In genomic region chr14:65222434-65222833, GRCh38 we compare ENCODE assay signal across 8 cellular contexts.
DNase-seq lines count a peak whose midpoint lies in the region; ATAC-seq and TF ChIP-seq lines count a peak whose summit lies in the region.

No MANE protein-coding gene starts in this region.

- no peak overlapping the region for H3K4me3 Mint-ChIP-seq in activated T-helper 2 cell treated with anti-CD3 and anti-CD28 coated beads, Interferon-gamma antibody, Interleukin-2, Interleukin-4, amounts not matched to agents 10 μg/mL and 5 μg/mL and 100 μg/mL, durations not matched to agents 14 hours and 24 hours and 36 hours (ENCODE audit: low read depth)

- H3K27ac ChIP-seq in OCI-LY1 (ENCODE audit: low read depth, low read length, poor library complexity, severe bottlenecking) (peak overlapping the region; percentile 31), parathyroid adenoma (no peak overlapping the region)

- H2AFZ ChIP-seq in OCI-LY1 (ENCODE audit: low read length), result no peak overlapping the region
- H2AFZ ChIP-seq in parathyroid adenoma, result peak overlapping the region; percentile 80

- peak overlapping the region; percentile 24 for H3K27ac Mint-ChIP-seq in activated T-helper 2 cell treated with anti-CD3 and anti-CD28 coated beads, Interferon-gamma antibody, Interleukin-2, Interleukin-4, amounts not matched to agents 10 μg/mL and 5 μg/mL and 100 μg/mL, durations not matched to agents 14 hours and 24 hours and 36 hours

- H3K27me3 Mint-ChIP-seq in activated T-helper 2 cell treated with anti-CD3 and anti-CD28 coated beads, Interferon-gamma antibody, Interleukin-2, Interleukin-4, amounts not matched to agents 10 μg/mL and 5 μg/mL and 100 μg/mL, durations not matched to agents 14 hours and 24 hours and 36 hours (ENCODE audit: low read depth), result no peaks in the 10 kb centered on the region

- H4K20me1 ChIP-seq in OCI-LY1 (ENCODE audit: insufficient read depth, low read length), result no peaks in the 10 kb centered on the region

- H3K9me3 ChIP-seq in OCI-LY1 (ENCODE audit: low read length), result no peaks in the 10 kb centered on the region
- H3K9me3 ChIP-seq in parathyroid adenoma (ENCODE audit: control insufficient read depth, low read length), result no peaks in the 10 kb centered on the region

- no peaks in the 10 kb centered on the region for H3F3A ChIP-seq in OCI-LY1 (ENCODE audit: insufficient read depth, low read length)

- H3K9me2 ChIP-seq in OCI-LY1 (ENCODE audit: low read depth, low read length), result no peaks in the 10 kb centered on the region

- peaks cover 38% of the 10 kb centered on the region for H3K4me1 ChIP-seq in OCI-LY1 (ENCODE audit: insufficient read depth, low read length, severe bottlenecking)
- peaks cover 6% of the 10 kb centered on the region for H3K4me1 ChIP-seq in parathyroid adenoma

- no peaks in the 10 kb centered on the region for H3K9me3 Mint-ChIP-seq in activated T-helper 2 cell treated with anti-CD3 and anti-CD28 coated beads, Interferon-gamma antibody, Interleukin-2, Interleukin-4, amounts not matched to agents 10 μg/mL and 5 μg/mL and 100 μg/mL, durations not matched to agents 14 hours and 24 hours and 36 hours

- ATAC-seq in HG02678 (IDR thresholded peaks at IDR 0.05; ENCODE audit: unreplicated experiment), result peak; percentile 56
- no peak for ATAC-seq in GM21723 (IDR thresholded peaks at IDR 0.05; ENCODE audit: unreplicated experiment)
- no peak for ATAC-seq in omental fat pad (ENCODE audit: low FRiP score)

- no peak overlapping the region for H3K9ac ChIP-seq in OCI-LY1 (ENCODE audit: low read length)
- H3K9ac ChIP-seq in parathyroid adenoma, result no peak overlapping the region

- TF ChIP-seq CTCF in OCI-LY1 (IDR thresholded peaks at IDR 0.05; ENCODE audit: low read length), result peak; percentile 96
- TF ChIP-seq CTCF in foreskin fibroblast (IDR thresholded peaks at IDR 0.05; ENCODE audit: low read depth, low read length), result peak; percentile 77
- TF ChIP-seq CTCF in parathyroid adenoma (IDR thresholded peaks at IDR 0.05), result peak; percentile 86
- TF ChIP-seq CTCF in omental fat pad (IDR thresholded peaks at IDR 0.05), result no peak

- H3K27me3 ChIP-seq in OCI-LY1 (ENCODE audit: insufficient read depth, low read length) (no peaks in the 10 kb centered on the region), parathyroid adenoma (ENCODE audit: control insufficient read depth, insufficient read depth, low read length) (no peaks in the 10 kb centered on the region)

- H3K79me2 ChIP-seq in OCI-LY1 (ENCODE audit: insufficient read depth, low read length) (no peaks in the 10 kb centered on the region), parathyroid adenoma (no peaks in the 10 kb centered on the region)

- DNase-seq in Daoy (ENCODE audit: low read depth), result peak; percentile 73
- peak; percentile 35 for DNase-seq in activated T-helper 2 cell treated with anti-CD3 and anti-CD28 coated beads, Interferon-gamma antibody, Interleukin-2, Interleukin-4, amounts not matched to agents 10 μg/mL and 5 μg/mL and 100 μg/mL, durations not matched to agents 14 hours and 24 hours and 36 hours (ENCODE audit: low spot score)
- peak; percentile 57 to 81 for DNase-seq in foreskin fibroblast
- DNase-seq in omental fat pad (ENCODE audit: low spot score), result no peak

- H3K4me2 ChIP-seq in OCI-LY1 (ENCODE audit: low read length), result no peak overlapping the region
- H3K4me2 ChIP-seq in parathyroid adenoma (ENCODE audit: low read length), result no peak overlapping the region

- peaks cover 6% of the 10 kb centered on the region for H3K36me3 Mint-ChIP-seq in activated T-helper 2 cell treated with anti-CD3 and anti-CD28 coated beads, Interferon-gamma antibody, Interleukin-2, Interleukin-4, amounts not matched to agents 10 μg/mL and 5 μg/mL and 100 μg/mL, durations not matched to agents 14 hours and 24 hours and 36 hours (ENCODE audit: low read depth)

- intact Hi-C loops in activated T-helper 2 cell treated with anti-CD3 and anti-CD28 coated beads, Interferon-gamma antibody, Interleukin-2, Interleukin-4, amounts not matched to agents 10 μg/mL and 5 μg/mL and 100 μg/mL, durations not matched to agents 14 hours and 24 hours and 36 hours (cut with micrococcal nuclease), result loop anchor here (1.0 to 10.0 kb wide), 6 partner anchors 11 to 602 kb away; no protein-coding TSS in a partner anchor

- peaks cover 34% of the 10 kb centered on the region for H3K4me1 Mint-ChIP-seq in activated T-helper 2 cell treated with anti-CD3 and anti-CD28 coated beads, Interferon-gamma antibody, Interleukin-2, Interleukin-4, amounts not matched to agents 10 μg/mL and 5 μg/mL and 100 μg/mL, durations not matched to agents 14 hours and 24 hours and 36 hours (ENCODE audit: low read depth)

- H3K4me3 ChIP-seq in OCI-LY1 (ENCODE audit: low read depth, low read length, poor library complexity, severe bottlenecking) (no peak overlapping the region), foreskin fibroblast (ENCODE audit: low read depth in 1 of 2, low read length in 2 of 2) (no peak overlapping the region), parathyroid adenoma (ENCODE audit: low read depth, low read length) (no peak overlapping the region)

- H3K36me3 ChIP-seq in OCI-LY1 (ENCODE audit: insufficient read depth, low read length) (no peaks in the 10 kb centered on the region), parathyroid adenoma (ENCODE audit: control insufficient read depth, insufficient read depth, low read length) (no peaks in the 10 kb centered on the region)

Comparison
In these comparisons a context has a peak if more than half of its experiments do, and no peak if none do; other contexts are left out.
1. CTCF ChIP-seq: peak in OCI-LY1 (single experiment), foreskin fibroblast (single experiment) and parathyroid adenoma (single experiment); none in omental fat pad (0 of 3).